Comparison of ENCODE assay signal across 22 cellular contexts in genomic region chr4:76106442-76106841, GRCh38. TPM values are rescaled to one million over a fixed set of nuclear protein-coding genes. Genes with fewer than 3 reads are reported as not detected.
DNase-seq lines count a peak whose midpoint lies in the region; ATAC-seq, FAIRE-seq and TF ChIP-seq lines count a peak whose summit lies in the region.
"Had no signal": no experiment of that assay in that cellular context is flagged by ENCODE, and none has a peak within 500 bp of the region (broad histone marks: within the 10 kb centered on the region; RNA-seq: fewer than 3 reads in every experiment).

No MANE protein-coding gene starts in this region.

- H3K9ac ChIP-seq in K562 (ENCODE audit: insufficient read depth in 1 of 2, low read depth in 2 of 2, low read length in 2 of 2) = no peak overlapping the region
- H3K9ac ChIP-seq: GM23248 had no signal

- in situ Hi-C loops in K562 (cut with MboI) = no loop called here

- H3K9me3 ChIP-seq in K562 (replicated peaks; ENCODE audit: control insufficient read depth, insufficient read depth, low read depth, low read length) = no peaks in the 10 kb centered on the region
- H3K9me3 ChIP-seq: BE2C had no signal

- no peak overlapping the region for H3K4me3 ChIP-seq in K562
- H3K4me3 ChIP-seq: GM23248 had no signal

- H3K27me3 Mint-ChIP-seq in nephron progenitor cell (ENCODE audit: low read depth, poor library complexity) (peaks cover 4% of the 10 kb centered on the region), Calu3 (ENCODE audit: unreplicated experiment) (no peaks in the 10 kb centered on the region)
- H3K27me3 Mint-ChIP-seq: CD8-positive, alpha-beta memory T cell; IgD-negative memory B cell had no signal

- no peak for TF ChIP-seq POLR2A in K562 (conservative IDR thresholded peaks at IDR 0.05)

- no peaks in the 10 kb centered on the region for H3K9me1 ChIP-seq in K562 (ENCODE audit: control insufficient read depth, insufficient read depth, low read length)

- POLR2A ChIA-PET in K562 (lab: Yijun Ruan, JAX) = interaction anchor here (0.6 to 0.7 kb wide), 2 partner anchors 104 to 195 kb away, joined by 3 read pairs; no protein-coding TSS in a partner anchor

- 13% methylated on average over 3 of the region's 4 CpGs for WGBS in K562 (ENCODE audit: insufficient coverage, low coverage, missing lambda C conversion rate)

- H3K4me1 Mint-ChIP-seq in nephron progenitor cell (peaks cover 18% of the 10 kb centered on the region), Calu3 (ENCODE audit: low read depth, unreplicated experiment) (no peaks in the 10 kb centered on the region)
- H3K4me1 Mint-ChIP-seq: CD4-positive, CD25-positive, alpha-beta regulatory T cell; CD8-positive, alpha-beta memory T cell; IgD-negative memory B cell had no signal

- H3K36me3 Mint-ChIP-seq in nephron progenitor cell (ENCODE audit: low read depth) = no peaks in the 10 kb centered on the region
- H3K36me3 Mint-ChIP-seq in Calu3 (ENCODE audit: insufficient read depth, unreplicated experiment) = no peaks in the 10 kb centered on the region
- H3K36me3 Mint-ChIP-seq: CD4-positive, CD25-positive, alpha-beta regulatory T cell; CD8-positive, alpha-beta memory T cell; IgD-negative memory B cell had no signal

- no peak for ATAC-seq in K562

- H3K9me3 Mint-ChIP-seq in nephron progenitor cell (no peaks in the 10 kb centered on the region), Calu3 (ENCODE audit: low read depth, unreplicated experiment) (no peaks in the 10 kb centered on the region)
- H3K9me3 Mint-ChIP-seq: CD4-positive, CD25-positive, alpha-beta regulatory T cell; HFFc6; IgD-negative memory B cell had no signal

- no peaks in the 10 kb centered on the region for H3K27me3 ChIP-seq in K562 (ENCODE audit: control insufficient read depth in 2 of 2, insufficient read depth in 2 of 2, low read length in 2 of 2)
- H3K27me3 ChIP-seq: BE2C had no signal

- no peak for TF ChIP-seq EP300 in K562 (IDR thresholded peaks at IDR 0.05; ENCODE audit: low read length)

- FAIRE-seq in K562 (lab: Jason Lieb, UNC) = peak; percentile 59
- FAIRE-seq: A204.1, D721Med, GM12892, GM18507, HepG2 had no signal

- BruUV-seq in K562 (replicated peaks; lab: Mats Ljungman, UMichigan) (no TSS peak), Calu3 (replicated peaks; lab: Mats Ljungman, UMichigan) (no TSS peak)

- H3K4me1 ChIP-seq in K562 (replicated peaks in 1 of 2; ENCODE audit: control insufficient read depth in 2 of 2, insufficient read depth in 2 of 2, low read length in 2 of 2) = peaks cover 0 to 3% of the 10 kb centered on the region in 2 experiments; a peak in 1 of 5 replicates
- H3K4me1 ChIP-seq: BE2C had no signal

- peak overlapping the region; percentile 64 for H3K27ac Mint-ChIP-seq in nephron progenitor cell
- no peak overlapping the region for H3K27ac Mint-ChIP-seq in Calu3 (ENCODE audit: unreplicated experiment)
- H3K27ac Mint-ChIP-seq: CD4-positive, CD25-positive, alpha-beta regulatory T cell; CD8-positive, alpha-beta memory T cell; HFFc6 had no signal

- TF ChIP-seq RAD21 in K562 (CRISPR knock-in tag; conservative IDR thresholded peaks at IDR 0.05 in 1 of 2, IDR thresholded peaks at IDR 0.05 in 1 of 2) = no peak

- H3K27ac ChIP-seq in K562 (ENCODE audit: extremely low read depth, low read depth, low read length) = no peak overlapping the region
- H3K27ac ChIP-seq: GM23248 had no signal

- CTCF ChIA-PET in K562 (lab: Yijun Ruan, JAX; ENCODE audit: low intra/inter-chr PET ratio) (no interaction called here), Calu3 (lab: Charles Lee) (interaction anchor here (1.6 to 1.7 kb wide), 2 partner anchors 19 to 107 kb away, joined by 3 read pairs; no protein-coding TSS in a partner anchor)

- no peak overlapping the region for H3K4me3 Mint-ChIP-seq in nephron progenitor cell
- no peak overlapping the region for H3K4me3 Mint-ChIP-seq in Calu3 (ENCODE audit: low read depth, unreplicated experiment)
- H3K4me3 Mint-ChIP-seq: CD4-positive, CD25-positive, alpha-beta regulatory T cell; CD8-positive, alpha-beta memory T cell; HFFc6; IgD-negative memory B cell had no signal

- no peaks in the 10 kb centered on the region for H4K20me1 ChIP-seq in K562 (replicated peaks; ENCODE audit: control insufficient read depth, insufficient read depth, low read length)

- DNase-seq in K562 (ENCODE audit: extremely low read depth in 1 of 4, low spot score in 3 of 4) = peak in 1 of 4 experiments; percentile 24
- peak; percentile 33 for DNase-seq in left kidney (ENCODE audit: low read depth, low spot score)
- no peak for DNase-seq in nephron progenitor cell
- no peak for DNase-seq in occipital lobe (lab: John Stamatoyannopoulos, UW)
- no peak for DNase-seq in germinal center (ENCODE audit: low spot score)
- no peak for DNase-seq in Calu3
- DNase-seq in NOMO-1 treated with DMSO at 0.1 percent for 48 hours (lab: John Stamatoyannopoulos, UW; ENCODE audit: unreplicated experiment) = no peak
- DNase-seq: ACHN; BE2C; CD4-positive, CD25-positive, alpha-beta regulatory T cell; CD8-positive, alpha-beta memory T cell; COR-L47; GDM1; GM23248; H7; HFFc6 had no signal

- peak overlapping the region; percentile 60; the same call in 1 of the 2 replicates for H2AFZ ChIP-seq in K562 (ENCODE audit: low read depth, low read length)
- H2AFZ ChIP-seq: GM23248 had no signal

- H3K79me2 ChIP-seq in K562 (ENCODE audit: control insufficient read depth, insufficient read depth, low read length) = no peaks in the 10 kb centered on the region

- no peaks in the 10 kb centered on the region for H3K36me3 ChIP-seq in K562 (ENCODE audit: control insufficient read depth, insufficient read depth, low read length)
- H3K36me3 ChIP-seq: BE2C had no signal

- intact Hi-C loops in K562 (cut with micrococcal nuclease) = no loop called here
- intact Hi-C loops in Calu3 (cut with micrococcal nuclease; ENCODE audit: unreplicated experiment) = no loop called here

- peak overlapping the region; percentile 3; the same call in 1 of the 2 replicates for H3K4me2 ChIP-seq in K562 (ENCODE audit: insufficient read depth, low read length)

- TF ChIP-seq CTCF in K562 (IDR thresholded peaks at IDR 0.05 in 2 of 3, conservative IDR thresholded peaks at IDR 0.05 in 1 of 3; ENCODE audit: insufficient read depth in 2 of 3, low read depth in 1 of 3, low read length in 3 of 3) (no peak), nephron progenitor cell (IDR thresholded peaks at IDR 0.05) (no peak), Calu3 (IDR thresholded peaks at IDR 0.05; ENCODE audit: unreplicated experiment) (no peak)

TF ChIP-seq in K562, 482 proteins besides CTCF, POLR2A, EP300 and RAD21 (continues in another document):
- no peak for TF ChIP-seq TSC22D4 (tag; IDR thresholded peaks at IDR 0.05)
- no peak for TF ChIP-seq MAFK (IDR thresholded peaks at IDR 0.05; ENCODE audit: low read length)
- no peak for TF ChIP-seq ZNF584 (CRISPR knock-in tag; IDR thresholded peaks at IDR 0.05; ENCODE audit: low read depth)
- no peak for TF ChIP-seq HMGN3 (IDR thresholded peaks at IDR 0.05; ENCODE audit: borderline replicate concordance, extremely low read depth, insufficient read length, low read depth, low read length)
- no peak for TF ChIP-seq GABPA (tag; conservative IDR thresholded peaks at IDR 0.05; ENCODE audit: low read depth)
- no peak for TF ChIP-seq ZNF41 (CRISPR knock-in tag; conservative IDR thresholded peaks at IDR 0.05)
- no peak for TF ChIP-seq RFX5 (IDR thresholded peaks at IDR 0.05; ENCODE audit: low read depth, low read length)
- no peak for TF ChIP-seq CREB1 (IDR thresholded peaks at IDR 0.05)
- TF ChIP-seq CREB1 (CRISPR knock-in tag; IDR thresholded peaks at IDR 0.05) = no peak

RNA-seq across cellular contexts. Expression of gene ART3, which starts 31.9 kb away (rescaled TPM):
- 0.67 and 3.0 TPM in 2 replicates for total RNA-seq in K562 (2011; cell fraction: chromatin; rRNA removed; ENCODE audit: low replicate concordance)
- total RNA-seq in K562 (2011; cell fraction: nucleolus; rRNA removed) = 0.39 and 1.2 TPM in 2 replicates
- total RNA-seq in K562 (2011; cell fraction: nucleoplasm; rRNA removed) = 0.73 and 1.1 TPM in 2 replicates
- total RNA-seq in K562 (2014; rRNA removed) (0.73 TPM in 1 of 2 replicates, not detected in the other), K562 (2014; rRNA removed; fragmentation: Illumina TruSeq; extraction: Trizol) (0.54 and 0.98 TPM in 2 replicates), K562 (2015; rRNA removed; fragmentation: Illumina TruSeq; extraction: Trizol) (0.75 and 0.76 TPM in 2 replicates), K562 (2021) (0.54 and 0.69 TPM in 2 replicates), occipital lobe (0.78 TPM), Calu3 (2022) (1.7 and 1.9 TPM in 2 replicates)
- polyA plus RNA-seq in K562 (2011; rRNA removed) (0.12 and 1.4 TPM in 2 replicates), K562 (2014; fragmentation: Illumina TruSeq; extraction: Trizol) (0.46 and 1.3 TPM in 2 replicates), K562 (2014; fragmentation: Nextera tagmentation; extraction: Ambion mirVana) (1 to 10 TPM; 1.1 to 1.3 TPM), K562 (2014; rRNA removed) (1.00 and 1.1 TPM in 2 replicates)
- 0.16 TPM in 1 of 2 replicates, not detected in the other for polyA plus RNA-seq in K562 (2011; cell fraction: cytosol; rRNA removed)
- polyA plus RNA-seq in K562 (2011; cell fraction: nucleus; rRNA removed) = 0.58 TPM in 1 of 2 replicates, not detected in the other
- polyA plus RNA-seq in K562 (2012) = 0.90 and 2.7 TPM in 2 replicates
- polyA minus RNA-seq in K562 (2011; rRNA and poly(A)+ RNA removed) = 0.56 TPM in 1 of 2 replicates, not detected in the other
- polyA minus RNA-seq in K562 (2011; cell fraction: cytosol; rRNA and poly(A)+ RNA removed) = not detected in 2 replicates
- polyA minus RNA-seq in K562 (2011; cell fraction: nucleus; rRNA and poly(A)+ RNA removed) = not detected in 2 replicates
- total RNA-seq: CD4-positive, CD25-positive, alpha-beta regulatory T cell; CD8-positive, alpha-beta memory T cell; GM23248; HepG2; HFFc6 had no signal
- polyA plus RNA-seq: CD4-positive, CD25-positive, alpha-beta regulatory T cell; CD8-positive, alpha-beta memory T cell; GM23248; HepG2; IgD-negative memory B cell had no signal

RNA-seq across cellular contexts. Expression of gene NUP54, which starts 41.8 kb away (rescaled TPM):
- total RNA-seq in K562 (2011; cell fraction: chromatin; rRNA removed; ENCODE audit: low replicate concordance) = 34.2 and 138 TPM in 2 replicates
- 17.2 and 22.5 TPM in 2 replicates for total RNA-seq in K562 (2011; cell fraction: nucleolus; rRNA removed)
- 41.9 and 59.5 TPM in 2 replicates for total RNA-seq in K562 (2011; cell fraction: nucleoplasm; rRNA removed)
- total RNA-seq in K562 (2014; rRNA removed) (42.5 and 58.8 TPM in 2 replicates), K562 (2014; rRNA removed; fragmentation: Illumina TruSeq; extraction: Trizol) (94.6 and 113 TPM in 2 replicates), K562 (2015; rRNA removed; fragmentation: Illumina TruSeq; extraction: Trizol) (81.2 and 83.4 TPM in 2 replicates), K562 (2021) (67.7 and 70.2 TPM in 2 replicates), occipital lobe (162 TPM), Calu3 (2022) (33.9 and 40.8 TPM in 2 replicates)
- polyA plus RNA-seq in K562 (2011; rRNA removed) (89.3 and 115 TPM in 2 replicates), K562 (2014; fragmentation: Illumina TruSeq; extraction: Trizol) (65.0 and 70.5 TPM in 2 replicates), K562 (2014; fragmentation: Nextera tagmentation; extraction: Ambion mirVana) (10 to 100 TPM; 29.6 to 43.1 TPM), K562 (2014; rRNA removed) (55.1 and 57.5 TPM in 2 replicates)
- 22.1 and 40.7 TPM in 2 replicates for polyA plus RNA-seq in K562 (2011; cell fraction: cytosol; rRNA removed)
- 42.9 and 80.8 TPM in 2 replicates for polyA plus RNA-seq in K562 (2011; cell fraction: nucleus; rRNA removed)
- polyA plus RNA-seq in K562 (2012) = 42.6 and 50.8 TPM in 2 replicates
- polyA minus RNA-seq in K562 (2011; rRNA and poly(A)+ RNA removed) = 215 and 219 TPM in 2 replicates
- polyA minus RNA-seq in K562 (2011; cell fraction: cytosol; rRNA and poly(A)+ RNA removed) = 58.7 and 70.0 TPM in 2 replicates
- polyA minus RNA-seq in K562 (2011; cell fraction: nucleus; rRNA and poly(A)+ RNA removed) = 25.0 and 62.5 TPM in 2 replicates
